In the genomic region with DNA sequence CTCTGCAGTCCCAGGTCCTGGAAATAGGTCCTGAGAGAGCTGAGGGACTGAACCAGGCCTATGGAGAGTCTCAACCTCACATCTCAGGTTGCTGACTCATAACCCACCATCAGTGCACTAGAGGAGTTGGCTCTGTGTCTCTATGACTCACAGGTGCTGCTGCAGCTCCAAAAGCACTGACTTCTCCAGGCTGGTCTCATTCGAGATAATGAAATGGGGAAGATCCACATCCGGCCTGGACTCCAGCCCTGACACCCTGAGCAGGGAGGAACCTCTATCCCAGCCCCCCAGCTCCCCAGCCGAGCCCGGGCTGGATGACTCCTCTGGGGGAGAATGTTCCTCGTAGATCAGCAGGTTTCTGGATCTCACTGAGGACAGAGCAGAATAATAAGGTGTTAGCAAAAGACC, we compare ENCODE assay signal across 9 cellular contexts. TPM values are rescaled to one million over a fixed set of nuclear protein-coding genes. Genes with fewer than 3 reads are reported as not detected.
A peak's percentile ranks its signal among the peaks of the same experiment; 100 is the strongest.
DNase-seq lines count a peak whose midpoint lies in the region; ATAC-seq and TF ChIP-seq lines count a peak whose summit lies in the region.
"Had no signal": no experiment of that assay in that cellular context is flagged by ENCODE, and none has a peak within 500 bp of the region (broad histone marks: within the 10 kb centered on the region; RNA-seq: fewer than 3 reads in every experiment).

No MANE protein-coding gene starts in this region.

- H3K27me3 ChIP-seq in RWPE2 (ENCODE audit: insufficient read depth, poor library complexity, severe bottlenecking) (no peaks in the 10 kb centered on the region), lower lobe of right lung (ENCODE audit: low read depth) (no peaks in the 10 kb centered on the region)
- H3K27me3 ChIP-seq in CD8-positive, alpha-beta T cell (ENCODE audit: insufficient read depth, low read length), result no peaks in the 10 kb centered on the region

- DNase-seq in 8988T (peak; percentile 57), RWPE2 (ENCODE audit: low spot score) (peak; percentile 87), fibroblast of the conjunctiva (ENCODE audit: low read depth) (peak; percentile 89), COLO668 (lab: John Stamatoyannopoulos, UW; ENCODE audit: unreplicated experiment) (no peak), lower lobe of right lung (no peak)
- DNase-seq in CD8-positive, alpha-beta T cell, result no peak

- no peaks in the 10 kb centered on the region for H3K27me3 Mint-ChIP-seq in CD8-positive, alpha-beta T cell (ENCODE audit: low read depth)
- H3K27me3 Mint-ChIP-seq: activated naive CD8-positive, alpha-beta T cell had no signal

- ATAC-seq in GM18519 (IDR thresholded peaks at IDR 0.05; ENCODE audit: low FRiP score, unreplicated experiment), result peak; percentile 99
- peak; percentile 93 for ATAC-seq in HG02885 (IDR thresholded peaks at IDR 0.05; ENCODE audit: poor library complexity, unreplicated experiment)
- ATAC-seq in RWPE2 (ENCODE audit: low read depth), result peak; percentile 93
- ATAC-seq in lower lobe of right lung, result no peak
- no peak for ATAC-seq in CD8-positive, alpha-beta T cell

- H3K27ac ChIP-seq in RWPE2 (ENCODE audit: poor library complexity, severe bottlenecking) (peak overlapping the region; percentile 82), lower lobe of right lung (no peak overlapping the region)
- no peak overlapping the region for H3K27ac ChIP-seq in CD8-positive, alpha-beta T cell (ENCODE audit: low read depth, low read length)

- H3K36me3 Mint-ChIP-seq in CD8-positive, alpha-beta T cell, result peaks cover 89% of the 10 kb centered on the region

- CTCF ChIA-PET in CD8-positive, alpha-beta T cell (lab: Charles Lee), result interaction anchor here (1.6 to 2.1 kb wide), 2 partner anchors 18 to 22 kb away, joined by 5 read pairs; no protein-coding TSS in a partner anchor

- H3K27ac Mint-ChIP-seq in CD8-positive, alpha-beta T cell, result no peak overlapping the region
- H3K27ac Mint-ChIP-seq: activated naive CD8-positive, alpha-beta T cell had no signal

- no peaks in the 10 kb centered on the region for H3K4me1 Mint-ChIP-seq in CD8-positive, alpha-beta T cell (ENCODE audit: low read depth)

- no peak overlapping the region for H3K4me3 Mint-ChIP-seq in CD8-positive, alpha-beta T cell
- H3K4me3 Mint-ChIP-seq: activated naive CD8-positive, alpha-beta T cell had no signal

- no peak for TF ChIP-seq CTCF in RWPE2 (IDR thresholded peaks at IDR 0.05; ENCODE audit: poor library complexity, severe bottlenecking)
- no peak for TF ChIP-seq CTCF in lower lobe of right lung (IDR thresholded peaks at IDR 0.05)
- no peak for TF ChIP-seq CTCF in CD8-positive, alpha-beta T cell (IDR thresholded peaks at IDR 0.05)

- H3K9me3 ChIP-seq in RWPE2 (ENCODE audit: severe bottlenecking) (peaks cover 4% of the 10 kb centered on the region), lower lobe of right lung (no peaks in the 10 kb centered on the region)
- H3K9me3 ChIP-seq in CD8-positive, alpha-beta T cell (ENCODE audit: low read length), result no peaks in the 10 kb centered on the region

- no peaks in the 10 kb centered on the region for H3K9me3 Mint-ChIP-seq in CD8-positive, alpha-beta T cell

- intact Hi-C loops in lower lobe of right lung (cut with DNase I), result no loop called here
- intact Hi-C loops in CD8-positive, alpha-beta T cell (cut with DNase I, micrococcal nuclease), result no loop called here

- no peak overlapping the region for H3K4me3 ChIP-seq in RWPE2 (ENCODE audit: severe bottlenecking)
- no peak overlapping the region for H3K4me3 ChIP-seq in lower lobe of right lung
- no peak overlapping the region for H3K4me3 ChIP-seq in CD8-positive, alpha-beta T cell (ENCODE audit: low read depth, low read length)

- H3K36me3 ChIP-seq in RWPE2 (ENCODE audit: low read depth) (peaks cover 80% of the 10 kb centered on the region), lower lobe of right lung (peaks cover 94% of the 10 kb centered on the region)
- peaks cover 10% of the 10 kb centered on the region for H3K36me3 ChIP-seq in CD8-positive, alpha-beta T cell (ENCODE audit: insufficient read depth, low read length)

- peaks cover 35% of the 10 kb centered on the region for H3K4me1 ChIP-seq in RWPE2 (ENCODE audit: insufficient read depth, poor library complexity, severe bottlenecking)
- H3K4me1 ChIP-seq in lower lobe of right lung, result no peaks in the 10 kb centered on the region
- H3K4me1 ChIP-seq in CD8-positive, alpha-beta T cell (ENCODE audit: insufficient read depth, low read length), result no peaks in the 10 kb centered on the region

- POLR2A ChIA-PET in CD8-positive, alpha-beta T cell (lab: Charles Lee), result no interaction called here

RNA-seq across cellular contexts. Expression of a gene that starts 35.5 kb away (rescaled TPM):
- total RNA-seq in lower lobe of right lung, result 0.09 TPM
- not detected for total RNA-seq in CD8-positive, alpha-beta T cell

Comparison
In these comparisons a context has a peak if more than half of its experiments do, and no peak if none do; other contexts are left out.
1. DNase-seq: peak in 8988T (single experiment), RWPE2 (single experiment) and fibroblast of the conjunctiva (single experiment); none in COLO668 (single experiment), lower lobe of right lung (single experiment) and CD8-positive, alpha-beta T cell (0 of 7).
2. ATAC-seq: peak in GM18519 (single experiment), HG02885 (single experiment) and RWPE2 (single experiment); none in lower lobe of right lung (0 of 2) and CD8-positive, alpha-beta T cell (single experiment).